8 cellular contexts compared by ENCODE assay signal in genomic region chr11:123166095-123166559, GRCh38. TPM values are rescaled to one million over a fixed set of nuclear protein-coding genes. Genes with fewer than 3 reads are reported as not detected.
A peak's percentile ranks its signal among the peaks of the same experiment; 100 is the strongest.
DNase-seq lines count a peak whose midpoint lies in the region; ATAC-seq and TF ChIP-seq lines count a peak whose summit lies in the region.

No MANE protein-coding gene starts in this region.

- no peaks in the 10 kb centered on the region for H3K36me3 ChIP-seq in stomach

- intact Hi-C loops in stomach (cut with DNase I; ENCODE audit: low total_unique reads), result no loop called here
- intact Hi-C loops in activated T-helper 1 cell treated with anti-CD3 and anti-CD28 coated beads, Interleukin-12 subunit alpha, Interleukin-12 subunit beta, Interleukin-2, Interleukin-4 antibody, amounts not matched to agents 30 ng/mL and 10 ng/mL and 1 ng/mL, durations not matched to agents 14 hours and 24 hours and 36 hours (cut with micrococcal nuclease), result loop anchor here (1.0 kb wide), 2 partner anchors 81 to 312 kb away; no protein-coding TSS in a partner anchor

- TF ChIP-seq CTCF in GM20000 (IDR thresholded peaks at IDR 0.05; ENCODE audit: extremely low read depth, missing control alignments), result peak; percentile 45
- TF ChIP-seq CTCF in stomach (IDR thresholded peaks at IDR 0.05), result peak in 3 of 7 experiments; percentile 14 to 28 (median 26)

- no peak overlapping the region for H3K4me3 ChIP-seq in stomach

- no peaks in the 10 kb centered on the region for H3K9me3 ChIP-seq in stomach

- CTCF ChIA-PET in activated CD4-positive, alpha-beta memory T cell treated with anti-CD3 and anti-CD28 coated beads, Interleukin-2, amount 10 ng/mL, durations not matched to agents 7 days and 5 days (lab: Charles Lee), result interaction anchor here (0.6 to 5.5 kb wide), 4 partner anchors 10 to 106 kb away, joined by 3 to 43 read pairs (median 3); no protein-coding TSS in a partner anchor

- H3K27me3 ChIP-seq in stomach, result no peaks in the 10 kb centered on the region

- H3K27ac Mint-ChIP-seq in activated CD4-positive, alpha-beta memory T cell treated with anti-CD3 and anti-CD28 coated beads, Interleukin-2, amount 10 ng/mL, durations not matched to agents 7 days and 5 days, result no peak overlapping the region
- H3K27ac Mint-ChIP-seq in activated T-helper 1 cell treated with anti-CD3 and anti-CD28 coated beads, Interleukin-12 subunit alpha, Interleukin-12 subunit beta, Interleukin-2, Interleukin-4 antibody, amounts not matched to agents 30 ng/mL and 10 ng/mL and 1 ng/mL, durations not matched to agents 14 hours and 24 hours and 36 hours, result no peak overlapping the region

- H3K9me3 Mint-ChIP-seq in activated CD4-positive, alpha-beta memory T cell treated with anti-CD3 and anti-CD28 coated beads, Interleukin-2, amount 10 ng/mL, durations not matched to agents 7 days and 5 days, result no peaks in the 10 kb centered on the region
- no peaks in the 10 kb centered on the region for H3K9me3 Mint-ChIP-seq in activated T-helper 1 cell treated with anti-CD3 and anti-CD28 coated beads, Interleukin-12 subunit alpha, Interleukin-12 subunit beta, Interleukin-2, Interleukin-4 antibody, amounts not matched to agents 30 ng/mL and 10 ng/mL and 1 ng/mL, durations not matched to agents 14 hours and 24 hours and 36 hours

- ATAC-seq in HG03521 (IDR thresholded peaks at IDR 0.05; ENCODE audit: unreplicated experiment), result no peak

- no peaks in the 10 kb centered on the region for H3K36me3 Mint-ChIP-seq in activated CD4-positive, alpha-beta memory T cell treated with anti-CD3 and anti-CD28 coated beads, Interleukin-2, amount 10 ng/mL, durations not matched to agents 7 days and 5 days (ENCODE audit: low read depth)
- no peaks in the 10 kb centered on the region for H3K36me3 Mint-ChIP-seq in activated T-helper 1 cell treated with anti-CD3 and anti-CD28 coated beads, Interleukin-12 subunit alpha, Interleukin-12 subunit beta, Interleukin-2, Interleukin-4 antibody, amounts not matched to agents 30 ng/mL and 10 ng/mL and 1 ng/mL, durations not matched to agents 14 hours and 24 hours and 36 hours (ENCODE audit: low read depth)

- H3K4me1 ChIP-seq in stomach, result peaks cover 0 to 45% (median 6%) of the 10 kb centered on the region in 4 donors

- POLR2A ChIA-PET in activated CD4-positive, alpha-beta memory T cell treated with anti-CD3 and anti-CD28 coated beads, Interleukin-2, amount 10 ng/mL, durations not matched to agents 7 days and 5 days (lab: Charles Lee), result no interaction called here

- H3K4me3 Mint-ChIP-seq in activated CD4-positive, alpha-beta memory T cell treated with anti-CD3 and anti-CD28 coated beads, Interleukin-2, amount 10 ng/mL, durations not matched to agents 7 days and 5 days, result no peak overlapping the region
- no peak overlapping the region for H3K4me3 Mint-ChIP-seq in activated T-helper 1 cell treated with anti-CD3 and anti-CD28 coated beads, Interleukin-12 subunit alpha, Interleukin-12 subunit beta, Interleukin-2, Interleukin-4 antibody, amounts not matched to agents 30 ng/mL and 10 ng/mL and 1 ng/mL, durations not matched to agents 14 hours and 24 hours and 36 hours

- TF ChIP-seq POLR2A in stomach (IDR thresholded peaks at IDR 0.05), result no peak

- H3K4me1 Mint-ChIP-seq in activated CD4-positive, alpha-beta memory T cell treated with anti-CD3 and anti-CD28 coated beads, Interleukin-2, amount 10 ng/mL, durations not matched to agents 7 days and 5 days, result no peaks in the 10 kb centered on the region
- no peaks in the 10 kb centered on the region for H3K4me1 Mint-ChIP-seq in activated T-helper 1 cell treated with anti-CD3 and anti-CD28 coated beads, Interleukin-12 subunit alpha, Interleukin-12 subunit beta, Interleukin-2, Interleukin-4 antibody, amounts not matched to agents 30 ng/mL and 10 ng/mL and 1 ng/mL, durations not matched to agents 14 hours and 24 hours and 36 hours (ENCODE audit: low read depth)

- DNase-seq in AG08395 (ENCODE audit: low spot score) (peak; percentile 38), GM20000 (ENCODE audit: low spot score) (no peak), iPS-NIHi11 (ENCODE audit: low spot score) (peak; percentile 63), stomach (no peak), SHP77 treated with DMSO at 0.1 percent for 48 hours (lab: John Stamatoyannopoulos, UW) (no peak)
- DNase-seq in activated CD4-positive, alpha-beta memory T cell treated with anti-CD3 and anti-CD28 coated beads, Interleukin-2, amount 10 ng/mL, durations not matched to agents 7 days and 5 days, result peak; percentile 30
- no peak for DNase-seq in activated T-helper 1 cell treated with anti-CD3 and anti-CD28 coated beads, Interleukin-12 subunit alpha, Interleukin-12 subunit beta, Interleukin-2, Interleukin-4 antibody, amounts not matched to agents 30 ng/mL and 10 ng/mL and 1 ng/mL, durations not matched to agents 14 hours and 24 hours and 36 hours (ENCODE audit: low spot score)

- no peak for TF ChIP-seq EP300 in stomach (IDR thresholded peaks at IDR 0.05)

- H3K27ac ChIP-seq in stomach, result peak overlapping the region in 4 of 5 donors; percentile 10 to 63 (median 32)

- 32 to 44% (median 36%) methylated on average over 10 of the region's 10 CpGs for WGBS in stomach, 5 donors

- peaks cover 2% of the 10 kb centered on the region for H3K27me3 Mint-ChIP-seq in activated CD4-positive, alpha-beta memory T cell treated with anti-CD3 and anti-CD28 coated beads, Interleukin-2, amount 10 ng/mL, durations not matched to agents 7 days and 5 days
- H3K27me3 Mint-ChIP-seq in activated T-helper 1 cell treated with anti-CD3 and anti-CD28 coated beads, Interleukin-12 subunit alpha, Interleukin-12 subunit beta, Interleukin-2, Interleukin-4 antibody, amounts not matched to agents 30 ng/mL and 10 ng/mL and 1 ng/mL, durations not matched to agents 14 hours and 24 hours and 36 hours (ENCODE audit: insufficient read depth), result peaks cover 12% of the 10 kb centered on the region

RNA-seq across cellular contexts. Expression of gene CLMP, which starts 28.9 kb away (rescaled TPM):
- total RNA-seq in activated CD4-positive, alpha-beta memory T cell treated with anti-CD3 and anti-CD28 coated beads, Interleukin-2, amount 10 ng/mL, durations not matched to agents 7 days and 5 days, result under 1 TPM; 0.75 to 0.81 TPM
- 10 to 100 TPM; 37.8 to 81.2 (median 46.7) TPM for total RNA-seq in stomach
- polyA plus RNA-seq in stomach, result 10 to 100 TPM in 2 of 3 donors, 1 to 10 TPM in 1; 4.9 to 16.2 (median 13.5) TPM
- not detected in 2 replicates for total RNA-seq in activated T-helper 1 cell treated with anti-CD3 and anti-CD28 coated beads, Interleukin-12 subunit alpha, Interleukin-12 subunit beta, Interleukin-2, Interleukin-4 antibody, amounts not matched to agents 30 ng/mL and 10 ng/mL and 1 ng/mL, durations not matched to agents 14 hours and 24 hours and 36 hours

Comparison
In these comparisons a context has a peak if more than half of its experiments do, and no peak if none do; other contexts are left out.
1. DNase-seq: peak in AG08395 (single experiment), activated CD4-positive, alpha-beta memory T cell treated with anti-CD3 and anti-CD28 coated beads, Interleukin-2, amount 10 ng/mL, durations not matched to agents 7 days and 5 days (single experiment) and iPS-NIHi11 (single experiment); none in GM20000 (single experiment), stomach (single experiment), activated T-helper 1 cell treated with anti-CD3 and anti-CD28 coated beads, Interleukin-12 subunit alpha, Interleukin-12 subunit beta, Interleukin-2, Interleukin-4 antibody, amounts not matched to agents 30 ng/mL and 10 ng/mL and 1 ng/mL, durations not matched to agents 14 hours and 24 hours and 36 hours (single experiment) and SHP77 treated with DMSO at 0.1 percent for 48 hours (single experiment).
2. RNA of gene CLMP, which starts 28.9 kb away (total RNA-seq): 37.8 to 81.2 TPM in stomach; 0.75 to 0.81 TPM in activated CD4-positive, alpha-beta memory T cell treated with anti-CD3 and anti-CD28 coated beads, Interleukin-2, amount 10 ng/mL, durations not matched to agents 7 days and 5 days and not detected in activated T-helper 1 cell treated with anti-CD3 and anti-CD28 coated beads, Interleukin-12 subunit alpha, Interleukin-12 subunit beta, Interleukin-2, Interleukin-4 antibody, amounts not matched to agents 30 ng/mL and 10 ng/mL and 1 ng/mL, durations not matched to agents 14 hours and 24 hours and 36 hours; every median in the first group is over 10 times any median in the second.